Comparison of ENCODE assay signal across 1 cellular context in genomic region chr12:56751712-56752598, GRCh38.
TF ChIP-seq lines count a peak whose summit lies in the region.

PRIM1 (minus strand) TSS chr12:56752323; CDS start chr12:56752298, 25 bp downstream.

TF ChIP-seq in GM12878, 131 proteins besides CTCF, POLR2A, EP300 and RAD21 (continued from another document):
- TF ChIP-seq ZBTB4 (CRISPR knock-in tag; IDR thresholded peaks at IDR 0.05) (no peak), RELB (IDR thresholded peaks at IDR 0.05; ENCODE audit: low read depth) (peak; percentile 29; the same call in 1 of the 2 replicates), RFX5 (IDR thresholded peaks at IDR 0.05; ENCODE audit: low read depth, low read length) (no peak), SP1 (IDR thresholded peaks at IDR 0.05; ENCODE audit: low read depth, low read length) (no peak), ZNF274 (IDR thresholded peaks at IDR 0.05; ENCODE audit: insufficient read depth, insufficient read length) (no peak), NRF1 (conservative IDR thresholded peaks at IDR 0.05; ENCODE audit: low read depth, low read length) (peak; percentile 49), FOS (IDR thresholded peaks at IDR 0.05; ENCODE audit: borderline replicate concordance, extremely low read depth, insufficient read length) (no peak), YY1 (IDR thresholded peaks at IDR 0.05; ENCODE audit: low read depth, low read length) (peak; percentile 85), CHD2 (IDR thresholded peaks at IDR 0.05; ENCODE audit: borderline replicate concordance, low read depth, low read length) (peak; percentile 34; the same call in 1 of the 2 replicates), DPF2 (IDR thresholded peaks at IDR 0.05) (peak; percentile 59)
